In genomic region chr20:57180385-57180784, GRCh38 we compare ENCODE assay signal across 14 cellular contexts.
A peak's percentile ranks its signal among the peaks of the same experiment; 100 is the strongest.
DNase-seq lines count a peak whose midpoint lies in the region; ATAC-seq and TF ChIP-seq lines count a peak whose summit lies in the region.
"Had no signal": no experiment of that assay in that cellular context is flagged by ENCODE, and none has a peak within 500 bp of the region (broad histone marks: within the 10 kb centered on the region; RNA-seq: fewer than 3 reads in every experiment).

No MANE protein-coding gene starts in this region.

- H4K8ac ChIP-seq in IMR-90 (ENCODE audit: low read depth in 2 of 2, low read length in 2 of 2): no peak overlapping the region

- dilution Hi-C loops in IMR-90 (cut with HindIII; ENCODE audit: low sequenced_read_pairs, unreplicated experiment): no loop called here

- peaks cover 11% of the 10 kb centered on the region; the same call in 1 of the 2 replicates for H3K4me1 ChIP-seq in GM23338 (ENCODE audit: insufficient read depth)
- H3K4me1 ChIP-seq in IMR-90 (ENCODE audit: control insufficient read depth, insufficient read depth, low read length): no peaks in the 10 kb centered on the region
- H3K4me1 ChIP-seq in left lung: no peaks in the 10 kb centered on the region
- H3K4me1 ChIP-seq in upper lobe of right lung: no peaks in the 10 kb centered on the region

- no peak overlapping the region for H2BK120ac ChIP-seq in IMR-90 (ENCODE audit: low read depth, low read length)

- no peak overlapping the region for H2BK15ac ChIP-seq in IMR-90 (ENCODE audit: low read depth, low read length)

- TF ChIP-seq CTCF in GM23338 (conservative IDR thresholded peaks at IDR 0.05; ENCODE audit: low read depth in 2 of 2) (no peak), IMR-90 (conservative IDR thresholded peaks at IDR 0.05; ENCODE audit: low read depth, low read length) (no peak), neural crest cell (conservative IDR thresholded peaks at IDR 0.05) (no peak), left lung (IDR thresholded peaks at IDR 0.05) (no peak), upper lobe of right lung (IDR thresholded peaks at IDR 0.05) (no peak)

- H3K9me3 ChIP-seq in IMR-90 (ENCODE audit: control insufficient read depth, insufficient read depth, low read length): peaks cover 27% of the 10 kb centered on the region
- no peaks in the 10 kb centered on the region for H3K9me3 ChIP-seq in left lung
- no peaks in the 10 kb centered on the region for H3K9me3 ChIP-seq in upper lobe of right lung

- no peak overlapping the region for H3K56ac ChIP-seq in IMR-90 (ENCODE audit: extremely low read depth, insufficient read depth, low read length)

- H2AFZ ChIP-seq in GM23338: no peak overlapping the region
- H2AFZ ChIP-seq in IMR-90 (replicated peaks; ENCODE audit: low read length, poor library complexity): peak overlapping the region; percentile 44

- H3K14ac ChIP-seq in IMR-90 (replicated peaks; ENCODE audit: low read depth, low read length): no peak overlapping the region

- H3K27ac ChIP-seq in GM23338 (ENCODE audit: low read depth): no peak overlapping the region
- H3K27ac ChIP-seq in IMR-90 (ENCODE audit: insufficient read depth, low read length): no peak overlapping the region
- H3K27ac ChIP-seq in left lung: no peak overlapping the region
- H3K27ac ChIP-seq in upper lobe of right lung: no peak overlapping the region

- H3K4me1 Mint-ChIP-seq in GM23338 (peaks cover 23% of the 10 kb centered on the region), neural crest cell (peaks cover 39% of the 10 kb centered on the region)
- H3K4me1 Mint-ChIP-seq: CD8-positive, alpha-beta memory T cell had no signal

- CTCF ChIA-PET in IMR-90 (lab: Yijun Ruan, JAX): no interaction called here

- no peaks in the 10 kb centered on the region for H3K27me3 ChIP-seq in GM23338 (ENCODE audit: insufficient read depth)
- H3K27me3 ChIP-seq in IMR-90 (ENCODE audit: control insufficient read depth, insufficient read depth, low read length): no peaks in the 10 kb centered on the region
- peaks cover 0 to 41% of the 10 kb centered on the region in 2 donors for H3K27me3 ChIP-seq in left lung
- no peaks in the 10 kb centered on the region for H3K27me3 ChIP-seq in upper lobe of right lung

- H4K91ac ChIP-seq in IMR-90 (ENCODE audit: insufficient read depth, low read depth, low read length): no peak overlapping the region

- H3K9me3 Mint-ChIP-seq in GM23338 (peaks cover 3% of the 10 kb centered on the region; the same call in 1 of the 3 replicates), neural crest cell (no peaks in the 10 kb centered on the region)
- H3K9me3 Mint-ChIP-seq: CD8-positive, alpha-beta memory T cell; H9 had no signal

- no peaks in the 10 kb centered on the region for H3K9me1 ChIP-seq in IMR-90 (ENCODE audit: insufficient read depth, low read length)

- H3K79me1 ChIP-seq in IMR-90 (ENCODE audit: low read depth in 1 of 2, low read length in 2 of 2): no peaks in the 10 kb centered on the region

- H3K23ac ChIP-seq in IMR-90 (ENCODE audit: low read depth, low read length): no peak overlapping the region

- H3K27me3 Mint-ChIP-seq in GM23338 (ENCODE audit: insufficient read depth, low read depth, poor library complexity) (peaks cover 8% of the 10 kb centered on the region), neural crest cell (ENCODE audit: low read depth) (no peaks in the 10 kb centered on the region)

- in situ Hi-C loops in IMR-90 (cut with MboI; ENCODE audit: low sequenced_read_pairs): no loop called here

- H3K9ac ChIP-seq in IMR-90 (ENCODE audit: low read depth, low read length): no peak overlapping the region

- H3K4me2 ChIP-seq in GM23338 (peak overlapping the region; percentile 23; the same call in 1 of the 2 replicates), IMR-90 (ENCODE audit: low read depth, low read length) (no peak overlapping the region)

- no peak overlapping the region for H2BK5ac ChIP-seq in IMR-90 (ENCODE audit: low read depth, low read length, poor library complexity, severe bottlenecking)

- H4K20me1 ChIP-seq in GM23338 (replicated peaks; ENCODE audit: insufficient read depth) (no peaks in the 10 kb centered on the region), IMR-90 (ENCODE audit: insufficient read depth, low read length) (no peaks in the 10 kb centered on the region)

- no peaks in the 10 kb centered on the region for H3K36me3 Mint-ChIP-seq in GM23338 (ENCODE audit: low read depth)
- no peaks in the 10 kb centered on the region for H3K36me3 Mint-ChIP-seq in neural crest cell (ENCODE audit: low read depth)
- H3K36me3 Mint-ChIP-seq: CD8-positive, alpha-beta memory T cell had no signal

- H3K27ac Mint-ChIP-seq in GM23338: no peak overlapping the region
- H3K27ac Mint-ChIP-seq in neural crest cell (ENCODE audit: unreplicated experiment): peak overlapping the region; percentile 78
- H3K27ac Mint-ChIP-seq: CD8-positive, alpha-beta memory T cell had no signal

- H3K4me3 ChIP-seq in GM23338: no peak overlapping the region
- H3K4me3 ChIP-seq in IMR-90 (ENCODE audit: insufficient read depth, low read depth, low read length): no peak overlapping the region
- H3K4me3 ChIP-seq in left lung: no peak overlapping the region
- H3K4me3 ChIP-seq in upper lobe of right lung: no peak overlapping the region

- no peak overlapping the region for H3K4ac ChIP-seq in IMR-90 (ENCODE audit: low read depth, low read length)

- ATAC-seq in GM23338 (no peak), IMR-90 (ENCODE audit: low read depth) (no peak), left lung (no peak), GM18909 (IDR thresholded peaks at IDR 0.05; ENCODE audit: poor library complexity, unreplicated experiment) (no peak), upper lobe of right lung (no peak)

- intact Hi-C loops in IMR-90 (cut with micrococcal nuclease) (no loop called here), left lung (cut with DNase I) (no loop called here), upper lobe of right lung (cut with DNase I) (no loop called here)

- no peaks in the 10 kb centered on the region for H3K9me2 ChIP-seq in GM23338 (ENCODE audit: insufficient read depth)

- TF ChIP-seq RAD21 in IMR-90 (IDR thresholded peaks at IDR 0.05; ENCODE audit: low read length): no peak

- BruUV-seq in IMR-90 (replicated peaks; lab: Mats Ljungman, UMichigan): no TSS peak

- no peak overlapping the region for H3K4me3 Mint-ChIP-seq in GM23338
- peak overlapping the region; percentile 29 for H3K4me3 Mint-ChIP-seq in neural crest cell
- H3K4me3 Mint-ChIP-seq: CD8-positive, alpha-beta memory T cell; H9 had no signal

- no peak overlapping the region for H4K5ac ChIP-seq in IMR-90 (ENCODE audit: low read depth, low read length)

- H3F3A ChIP-seq in GM23338 (replicated peaks; ENCODE audit: low read depth): no peaks in the 10 kb centered on the region

- WGBS in IMR-90 (ENCODE audit: extremely low coverage in 2 of 2, insufficient read length in 1 of 2), 2 experiments: no CpG with 5 or more reads among the region's 10 CpGs

- no peak for TF ChIP-seq POLR2A in IMR-90 (IDR thresholded peaks at IDR 0.05; ENCODE audit: low read depth, low read length)

- H3K18ac ChIP-seq in IMR-90 (ENCODE audit: low read depth, low read length): no peak overlapping the region

- POLR2A ChIA-PET in IMR-90 (lab: Charles Lee; ENCODE audit: unreplicated experiment): no interaction called here

- H2AK9ac ChIP-seq in IMR-90 (replicated peaks; ENCODE audit: low read depth, low read length, poor library complexity): no peak overlapping the region

- no peaks in the 10 kb centered on the region for H3K79me2 ChIP-seq in GM23338 (replicated peaks; ENCODE audit: insufficient read depth)

- H3K36me3 ChIP-seq in GM23338 (ENCODE audit: insufficient read depth): no peaks in the 10 kb centered on the region
- H3K36me3 ChIP-seq in IMR-90 (ENCODE audit: control insufficient read depth, insufficient read depth, low read length): no peaks in the 10 kb centered on the region
- no peaks in the 10 kb centered on the region for H3K36me3 ChIP-seq in left lung
- no peaks in the 10 kb centered on the region for H3K36me3 ChIP-seq in upper lobe of right lung

- no peak overlapping the region for H2BK20ac ChIP-seq in IMR-90 (ENCODE audit: low read depth, low read length)

- DNase-seq in GM23338 (ENCODE audit: low spot score) (no peak), IMR-90 (no peak), neural crest cell (ENCODE audit: low read depth, low spot score) (peak; percentile 11), pons (ENCODE audit: low spot score) (peak; percentile 15), left lung (no peak), T-helper 2 cell (no peak), upper lobe of right lung (no peak)
- DNase-seq: AML-193; CD8-positive, alpha-beta memory T cell; COR-L47; Kasumi-1; KG1 had no signal

- no peak overlapping the region for H2AK5ac ChIP-seq in IMR-90 (ENCODE audit: low read depth, low read length)

TF ChIP-seq in GM23338, 12 proteins besides CTCF, POLR2A, EP300 and RAD21 (continues in another document):
- no peak for TF ChIP-seq JUNB (IDR thresholded peaks at IDR 0.05; ENCODE audit: unreplicated experiment)

TF ChIP-seq in IMR-90, 13 proteins besides CTCF, POLR2A, EP300 and RAD21 (continues in another document):
- TF ChIP-seq NFE2L2 (IDR thresholded peaks at IDR 0.05; ENCODE audit: low read depth, low read length) (no peak), SMC3 (IDR thresholded peaks at IDR 0.05; ENCODE audit: low read depth, low read length) (no peak), MXI1 (IDR thresholded peaks at IDR 0.05; ENCODE audit: borderline replicate concordance, low read depth, low read length) (no peak), RFX5 (IDR thresholded peaks at IDR 0.05; ENCODE audit: low read depth, low read length) (no peak), CHD1 (IDR thresholded peaks at IDR 0.05; ENCODE audit: low read depth, low read length) (no peak), FOS (IDR thresholded peaks at IDR 0.05; ENCODE audit: low read depth, low read length) (no peak), MAFK (IDR thresholded peaks at IDR 0.05; ENCODE audit: low read depth, low read length) (no peak), RCOR1 (IDR thresholded peaks at IDR 0.05; ENCODE audit: insufficient replicate concordance, low read length) (no peak), CEBPB (IDR thresholded peaks at IDR 0.05; ENCODE audit: low read depth, low read length) (no peak), MAZ (IDR thresholded peaks at IDR 0.05; ENCODE audit: borderline replicate concordance, low read depth, low read length) (no peak)
- TF ChIP-seq, protein P1, sequence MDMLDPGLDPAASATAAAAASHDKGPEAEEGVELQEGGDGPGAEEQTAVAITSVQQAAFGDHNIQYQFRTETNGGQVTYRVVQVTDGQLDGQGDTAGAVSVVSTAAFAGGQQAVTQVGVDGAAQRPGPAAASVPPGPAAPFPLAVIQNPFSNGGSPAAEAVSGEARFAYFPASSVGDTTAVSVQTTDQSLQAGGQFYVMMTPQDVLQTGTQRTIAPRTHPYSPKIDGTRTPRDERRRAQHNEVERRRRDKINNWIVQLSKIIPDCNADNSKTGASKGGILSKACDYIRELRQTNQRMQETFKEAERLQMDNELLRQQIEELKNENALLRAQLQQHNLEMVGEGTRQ (IDR thresholded peaks at IDR 0.05; ENCODE audit: low read depth, low read length): no peak

Comparison
In these comparisons a context has a peak if more than half of its experiments do, and no peak if none do; other contexts are left out.
1. DNase-seq: peak in neural crest cell (single experiment) and pons (single experiment); none in GM23338 (single experiment), IMR-90 (single experiment), left lung (0 of 2), T-helper 2 cell (0 of 5) and upper lobe of right lung (single experiment).